9 cellular contexts compared by ENCODE assay signal in the genomic region with DNA sequence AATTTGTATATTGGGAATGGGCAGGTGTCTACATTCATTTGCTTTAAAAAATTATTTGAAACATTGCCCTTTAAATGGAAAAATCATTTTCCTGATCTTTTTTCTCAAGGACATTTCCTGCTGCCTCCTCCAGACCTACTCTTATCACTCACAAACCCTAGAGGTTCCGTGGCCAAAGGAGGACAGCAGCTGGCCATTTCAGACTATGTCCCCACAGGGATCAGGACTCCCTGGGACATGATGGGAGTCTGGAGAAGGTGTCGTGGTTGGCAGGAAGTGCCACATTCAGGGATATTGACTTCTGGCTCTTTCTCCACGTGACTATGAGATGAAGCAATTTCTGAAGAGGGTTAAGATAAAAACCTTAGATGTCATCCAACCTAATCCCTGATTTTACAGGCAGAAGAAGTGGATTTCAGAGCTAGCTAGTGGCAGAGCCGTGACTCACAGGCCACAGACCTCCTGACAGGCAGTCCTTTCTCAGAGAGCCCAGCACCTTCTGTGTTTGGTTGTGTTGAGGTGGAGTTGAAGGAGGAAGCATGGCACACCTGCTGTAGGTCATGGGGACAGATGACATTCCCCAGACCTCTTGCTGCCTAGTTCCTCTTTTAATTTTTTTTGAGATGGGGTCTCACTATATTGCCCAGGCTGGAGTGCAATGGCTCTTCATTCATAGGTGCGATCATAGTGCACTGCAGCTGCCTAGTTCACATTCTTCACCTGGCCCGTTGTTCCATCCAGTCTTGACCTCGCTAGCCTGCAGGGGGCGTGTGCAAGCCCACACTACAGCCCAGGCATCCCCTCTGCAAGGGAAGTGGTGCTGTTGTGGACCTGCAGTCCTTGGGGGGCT. TPM values are rescaled to one million over a fixed set of nuclear protein-coding genes. Genes with fewer than 3 reads are reported as not detected.
DNase-seq lines count a peak whose midpoint lies in the region; ATAC-seq and TF ChIP-seq lines count a peak whose summit lies in the region.
"Had no signal": no experiment of that assay in that cellular context is flagged by ENCODE, and none has a peak within 500 bp of the region (broad histone marks: within the 10 kb centered on the region; RNA-seq: fewer than 3 reads in every experiment).

No MANE protein-coding gene starts in this region.

- DNase-seq in Daoy (ENCODE audit: low read depth) (peak; percentile 37), astrocyte of the cerebellum (ENCODE audit: low read depth) (no peak), myocyte (ENCODE audit: low read depth) (peak; percentile 19)
- DNase-seq: cerebellar nuclear complex had no signal

- H3K4me3 ChIP-seq in astrocyte of the cerebellum (ENCODE audit: low read depth, low read length), result no peak overlapping the region

- ATAC-seq in GM21717 (IDR thresholded peaks at IDR 0.05; ENCODE audit: unreplicated experiment) (no peak), HG03442 (IDR thresholded peaks at IDR 0.05; ENCODE audit: unreplicated experiment) (no peak), GM18520 (IDR thresholded peaks at IDR 0.05; ENCODE audit: unreplicated experiment) (no peak), HG03159 (IDR thresholded peaks at IDR 0.05; ENCODE audit: unreplicated experiment) (no peak)

- TF ChIP-seq CTCF in astrocyte of the cerebellum (IDR thresholded peaks at IDR 0.05; ENCODE audit: low read depth, low read length, missing control alignments), result peak; percentile 62

- in situ Hi-C loops in astrocyte of the cerebellum (cut with HindIII; ENCODE audit: low sequenced_read_pairs), result no loop called here

- peak; percentile 39; the same call in 1 of the 2 replicates for TF ChIP-seq RAD21 in Ishikawa (IDR thresholded peaks at IDR 0.05; ENCODE audit: low read depth)

- TF ChIP-seq EP300 in Ishikawa (IDR thresholded peaks at IDR 0.05; ENCODE audit: borderline replicate concordance), result no peak

TF ChIP-seq in Ishikawa, 13 proteins besides CTCF, POLR2A, EP300 and RAD21:
- TF ChIP-seq FOXM1 (IDR thresholded peaks at IDR 0.05; ENCODE audit: borderline replicate concordance, low read depth) (no peak), CEBPB (IDR thresholded peaks at IDR 0.05) (no peak)

RNA-seq across cellular contexts. Expression of gene IL10, which starts 25.5 kb away (rescaled TPM):
- not detected in 2 replicates for total RNA-seq in Daoy (2014; rRNA removed; shearing (Covaris generic))
- not detected in 2 replicates for total RNA-seq in myocyte
- polyA plus RNA-seq in myocyte (2012), result not detected

RNA-seq across cellular contexts. Expression of gene IL19, which starts 27.2 kb away (rescaled TPM):
- not detected in 2 replicates for total RNA-seq in Daoy (2014; rRNA removed; shearing (Covaris generic))
- not detected in 2 replicates for total RNA-seq in myocyte
- 0.10 TPM for polyA plus RNA-seq in myocyte (2012)
